ENCODE assay signal across 8 cellular contexts in genomic region chr9:128250839-128251558, GRCh38. TPM values are rescaled to one million over a fixed set of nuclear protein-coding genes. Genes with fewer than 3 reads are reported as not detected.
DNase-seq lines count a peak whose midpoint lies in the region; ATAC-seq and TF ChIP-seq lines count a peak whose summit lies in the region.

No MANE protein-coding gene starts in this region.

- no peak for DNase-seq in IMR-90
- DNase-seq in trophoblast cell: no peak
- no peak for DNase-seq in GM19238 (ENCODE audit: insufficient read length, low spot score)
- DNase-seq in Calu3: no peak
- DNase-seq in mesenteric fat pad (ENCODE audit: low spot score): no peak

- H3K36me3 Mint-ChIP-seq in Calu3 (ENCODE audit: insufficient read depth, unreplicated experiment): peaks cover 11% of the 10 kb centered on the region

- peaks cover 16% of the 10 kb centered on the region for H4K20me1 ChIP-seq in IMR-90 (ENCODE audit: insufficient read depth, low read length)

- in situ Hi-C loops in IMR-90 (cut with MboI; ENCODE audit: low sequenced_read_pairs): no loop called here

- H3K27me3 Mint-ChIP-seq in Calu3 (ENCODE audit: unreplicated experiment): no peaks in the 10 kb centered on the region

- H4K91ac ChIP-seq in IMR-90 (ENCODE audit: insufficient read depth, low read depth, low read length) (no peak overlapping the region), trophoblast cell (ENCODE audit: low read depth, low read length) (peak overlapping the region; percentile 48)

- no peak overlapping the region for H3K14ac ChIP-seq in IMR-90 (replicated peaks; ENCODE audit: low read depth, low read length)
- peak overlapping the region; percentile 5 for H3K14ac ChIP-seq in trophoblast cell (ENCODE audit: low read length)

- intact Hi-C loops in IMR-90 (cut with micrococcal nuclease): no loop called here
- intact Hi-C loops in Calu3 (cut with micrococcal nuclease; ENCODE audit: unreplicated experiment): no loop called here

- no peak overlapping the region for H2BK15ac ChIP-seq in IMR-90 (ENCODE audit: low read depth, low read length)

- no peaks in the 10 kb centered on the region for H3K4me1 Mint-ChIP-seq in Calu3 (ENCODE audit: low read depth, unreplicated experiment)

- no peak for TF ChIP-seq RAD21 in IMR-90 (IDR thresholded peaks at IDR 0.05; ENCODE audit: low read length)

- no peak for TF ChIP-seq POLR2A in IMR-90 (IDR thresholded peaks at IDR 0.05; ENCODE audit: low read depth, low read length)

- no peak overlapping the region for H3K4me3 Mint-ChIP-seq in Calu3 (ENCODE audit: low read depth, unreplicated experiment)

- no peak overlapping the region for H3K4me2 ChIP-seq in IMR-90 (ENCODE audit: low read depth, low read length)
- H3K4me2 ChIP-seq in trophoblast cell (ENCODE audit: low read length): peak overlapping the region; percentile 64

- peak overlapping the region; percentile 70 for H2AK9ac ChIP-seq in IMR-90 (replicated peaks; ENCODE audit: low read depth, low read length, poor library complexity)

- CTCF ChIA-PET in IMR-90 (lab: Yijun Ruan, JAX) (no interaction called here), Calu3 (lab: Charles Lee) (no interaction called here)

- H2BK20ac ChIP-seq in IMR-90 (ENCODE audit: low read depth, low read length): no peak overlapping the region

- H2BK12ac ChIP-seq in trophoblast cell (ENCODE audit: low read length): no peak overlapping the region

- H3K9ac ChIP-seq in IMR-90 (ENCODE audit: low read depth, low read length) (no peak overlapping the region), duodenal mucosa (ENCODE audit: low read depth in 1 of 2, low read length in 2 of 2) (peak overlapping the region in 1 of 2 donors; percentile 10), trophoblast cell (ENCODE audit: low read length) (no peak overlapping the region)

- no peak overlapping the region for H3K23ac ChIP-seq in IMR-90 (ENCODE audit: low read depth, low read length)
- H3K23ac ChIP-seq in trophoblast cell (ENCODE audit: low read length): no peak overlapping the region

- H3K18ac ChIP-seq in IMR-90 (ENCODE audit: low read depth, low read length) (no peak overlapping the region), trophoblast cell (ENCODE audit: low read length) (no peak overlapping the region)

- H3K27ac Mint-ChIP-seq in Calu3 (ENCODE audit: unreplicated experiment): no peak overlapping the region

- ATAC-seq in GM18511 (IDR thresholded peaks at IDR 0.05; ENCODE audit: unreplicated experiment) (peak; percentile 17), IMR-90 (ENCODE audit: low read depth) (no peak), HG03108 (IDR thresholded peaks at IDR 0.05; ENCODE audit: unreplicated experiment) (no peak)

- H3K9me1 ChIP-seq in IMR-90 (ENCODE audit: insufficient read depth, low read length): peaks cover 6% of the 10 kb centered on the region

- H3K36me3 ChIP-seq in IMR-90 (ENCODE audit: control insufficient read depth, insufficient read depth, low read length) (peaks cover 9% of the 10 kb centered on the region), duodenal mucosa (ENCODE audit: control insufficient read depth in 1 of 2, insufficient read depth in 2 of 2, low read length in 2 of 2) (peaks cover 0 to 3% of the 10 kb centered on the region in 2 donors), trophoblast cell (ENCODE audit: control insufficient read depth in 1 of 2, insufficient read depth in 2 of 2, low read length in 2 of 2) (peaks cover 6 to 8% of the 10 kb centered on the region in 2 experiments)

- H3K4ac ChIP-seq in IMR-90 (ENCODE audit: low read depth, low read length) (no peak overlapping the region), trophoblast cell (ENCODE audit: low read depth, low read length) (no peak overlapping the region)

- H4K8ac ChIP-seq in IMR-90 (ENCODE audit: low read depth in 2 of 2, low read length in 2 of 2) (no peak overlapping the region), trophoblast cell (ENCODE audit: low read depth, low read length) (peak overlapping the region; percentile 2)

- H2AK5ac ChIP-seq in IMR-90 (ENCODE audit: low read depth, low read length) (peak overlapping the region; percentile 26; the same call in 1 of the 2 replicates), trophoblast cell (ENCODE audit: low read length) (no peak overlapping the region)

- dilution Hi-C loops in IMR-90 (cut with HindIII; ENCODE audit: low sequenced_read_pairs, unreplicated experiment): no loop called here

- H4K5ac ChIP-seq in IMR-90 (ENCODE audit: low read depth, low read length): no peak overlapping the region

- no peak overlapping the region for H3K4me3 ChIP-seq in IMR-90 (ENCODE audit: insufficient read depth, low read depth, low read length)
- H3K4me3 ChIP-seq in duodenal mucosa (ENCODE audit: low read depth in 1 of 2, low read length in 2 of 2): peak overlapping the region; percentile 23 to 43
- peak overlapping the region; percentile 37 for H3K4me3 ChIP-seq in trophoblast cell (ENCODE audit: low read depth, low read length)

- POLR2A ChIA-PET in IMR-90 (lab: Charles Lee; ENCODE audit: unreplicated experiment): no interaction called here

- no peak overlapping the region for H4K12ac ChIP-seq in trophoblast cell (ENCODE audit: low read depth, low read length)

- H3K79me1 ChIP-seq in IMR-90 (ENCODE audit: low read depth in 1 of 2, low read length in 2 of 2): no peaks in the 10 kb centered on the region
- H3K79me1 ChIP-seq in trophoblast cell (ENCODE audit: low read length): peaks cover 4% of the 10 kb centered on the region

- no peaks in the 10 kb centered on the region for H3K9me3 Mint-ChIP-seq in Calu3 (ENCODE audit: low read depth, unreplicated experiment)

- H2BK120ac ChIP-seq in IMR-90 (ENCODE audit: low read depth, low read length) (no peak overlapping the region), trophoblast cell (ENCODE audit: insufficient read depth, low read length, poor library complexity) (peak overlapping the region; percentile 12)

- H3K56ac ChIP-seq in IMR-90 (ENCODE audit: extremely low read depth, insufficient read depth, low read length): no peak overlapping the region

- H3K4me1 ChIP-seq in IMR-90 (ENCODE audit: control insufficient read depth, insufficient read depth, low read length) (peaks cover 4% of the 10 kb centered on the region), duodenal mucosa (ENCODE audit: control insufficient read depth in 1 of 2, insufficient read depth in 2 of 2, low read length in 2 of 2) (peaks cover 11 to 12% of the 10 kb centered on the region in 2 donors), trophoblast cell (ENCODE audit: control insufficient read depth in 1 of 2, insufficient read depth in 2 of 2, low read length in 2 of 2) (peaks cover 12 to 32% of the 10 kb centered on the region in 2 experiments)

- H2BK5ac ChIP-seq in IMR-90 (ENCODE audit: low read depth, low read length, poor library complexity, severe bottlenecking) (no peak overlapping the region), trophoblast cell (ENCODE audit: low read depth, low read length, poor library complexity) (no peak overlapping the region)

- no peak overlapping the region for H2AFZ ChIP-seq in IMR-90 (replicated peaks; ENCODE audit: low read length, poor library complexity)
- H2AFZ ChIP-seq in trophoblast cell (ENCODE audit: insufficient read depth, low read length, poor library complexity): peak overlapping the region; percentile 37

- no peak overlapping the region for H3K27ac ChIP-seq in IMR-90 (ENCODE audit: insufficient read depth, low read length)
- no peak overlapping the region for H3K27ac ChIP-seq in duodenal mucosa (ENCODE audit: low read depth, low read length)
- H3K27ac ChIP-seq in trophoblast cell (ENCODE audit: low read depth, low read length): peak overlapping the region; percentile 7

- WGBS in IMR-90 (ENCODE audit: extremely low coverage in 2 of 2, insufficient read length in 1 of 2), 2 experiments: 61% methylated on average over 22 of the region's 38 CpGs; no CpG with 5 or more reads in 1 of the 2 experiments
- no CpG with 5 or more reads among the region's 38 CpGs for WGBS in trophoblast cell (ENCODE audit: extremely low coverage, insufficient coverage, insufficient read length)

- BruUV-seq in IMR-90 (replicated peaks; lab: Mats Ljungman, UMichigan) (no TSS peak), Calu3 (replicated peaks; lab: Mats Ljungman, UMichigan) (no TSS peak)

- no peak for TF ChIP-seq CTCF in IMR-90 (conservative IDR thresholded peaks at IDR 0.05; ENCODE audit: low read depth, low read length)
- no peak for TF ChIP-seq CTCF in Calu3 (IDR thresholded peaks at IDR 0.05; ENCODE audit: unreplicated experiment)

- H3K27me3 ChIP-seq in IMR-90 (ENCODE audit: control insufficient read depth, insufficient read depth, low read length) (no peaks in the 10 kb centered on the region), duodenal mucosa (ENCODE audit: control insufficient read depth in 1 of 2, insufficient read depth in 2 of 2, low read length in 2 of 2) (peaks cover 4 to 5% of the 10 kb centered on the region in 2 donors), trophoblast cell (ENCODE audit: insufficient read depth, low read length) (no peaks in the 10 kb centered on the region)

- H3K9me3 ChIP-seq in IMR-90 (ENCODE audit: control insufficient read depth, insufficient read depth, low read length) (no peaks in the 10 kb centered on the region), duodenal mucosa (ENCODE audit: control insufficient read depth in 1 of 2, low read length in 2 of 2) (no peaks in the 10 kb centered on the region), trophoblast cell (ENCODE audit: insufficient read depth, low read depth, low read length) (peaks cover 4% of the 10 kb centered on the region)

- peaks cover 3% of the 10 kb centered on the region for H3K79me2 ChIP-seq in trophoblast cell (ENCODE audit: control insufficient read depth, insufficient read depth, low read length, poor library complexity)

RNA-seq across cellular contexts. Expression of gene GOLGA2, which starts 24.8 kb away (rescaled TPM):
- total RNA-seq in IMR-90 (2012; rRNA removed) (118 TPM in 2 replicates), Calu3 (2022) (69.6 and 77.2 TPM in 2 replicates), mesenteric fat pad (130 TPM)
- polyA plus RNA-seq in IMR-90 (2012; rRNA removed): 124 and 146 TPM in 2 replicates
- polyA plus RNA-seq in IMR-90 (2012; cell fraction: cytosol; rRNA removed): 69.6 and 69.8 TPM in 2 replicates
- polyA plus RNA-seq in IMR-90 (2012; cell fraction: nucleus; rRNA removed; ENCODE audit: low replicate concordance): 168 and 324 TPM in 2 replicates
- 93.4 and 99.9 TPM in 2 replicates for polyA plus RNA-seq in trophoblast cell (2013)

RNA-seq across cellular contexts. Expression of gene SWI5, which starts 25.1 kb away (rescaled TPM):
- total RNA-seq in IMR-90 (2012; rRNA removed) (37.5 and 38.9 TPM in 2 replicates), Calu3 (2022) (9.6 and 9.7 TPM in 2 replicates), mesenteric fat pad (16.0 TPM)
- polyA plus RNA-seq in IMR-90 (2012; rRNA removed): 93.5 and 99.7 TPM in 2 replicates
- polyA plus RNA-seq in IMR-90 (2012; cell fraction: cytosol; rRNA removed): 67.9 and 73.4 TPM in 2 replicates
- 21.7 and 25.2 TPM in 2 replicates for polyA plus RNA-seq in IMR-90 (2012; cell fraction: nucleus; rRNA removed; ENCODE audit: low replicate concordance)
- polyA plus RNA-seq in trophoblast cell (2013): 42.0 and 44.4 TPM in 2 replicates

RNA-seq across cellular contexts. Expression of gene DNM1, which starts 47.8 kb away (rescaled TPM):
- total RNA-seq in IMR-90 (2012; rRNA removed): 11.4 and 13.6 TPM in 2 replicates
- 17.7 and 19.3 TPM in 2 replicates for polyA plus RNA-seq in IMR-90 (2012; rRNA removed)
- polyA plus RNA-seq in IMR-90 (2012; cell fraction: cytosol; rRNA removed): 7.8 and 11.0 TPM in 2 replicates
- polyA plus RNA-seq in IMR-90 (2012; cell fraction: nucleus; rRNA removed; ENCODE audit: low replicate concordance): 110 and 165 TPM in 2 replicates
- polyA plus RNA-seq in trophoblast cell (2013): 6.0 TPM in 2 replicates
- total RNA-seq in Calu3 (2022): 30.8 and 40.0 TPM in 2 replicates
- 24.1 TPM for total RNA-seq in mesenteric fat pad

RNA-seq across cellular contexts. Expression of gene CIZ1, which starts 59.6 kb away (rescaled TPM):
- 13.8 and 20.6 TPM in 2 replicates for total RNA-seq in IMR-90 (2012; rRNA removed)
- 51.9 and 54.4 TPM in 2 replicates for polyA plus RNA-seq in IMR-90 (2012; rRNA removed)
- 31.3 and 33.3 TPM in 2 replicates for polyA plus RNA-seq in IMR-90 (2012; cell fraction: cytosol; rRNA removed)
- 104 and 121 TPM in 2 replicates for polyA plus RNA-seq in IMR-90 (2012; cell fraction: nucleus; rRNA removed; ENCODE audit: low replicate concordance)
- polyA plus RNA-seq in trophoblast cell (2013): 103 and 112 TPM in 2 replicates
- total RNA-seq in Calu3 (2022): 85.8 and 93.7 TPM in 2 replicates
- 100.0 TPM for total RNA-seq in mesenteric fat pad
